Comparison of ENCODE assay signal across 1 cellular context in genomic region chr12:24280085-24280842, GRCh38.
TF ChIP-seq lines count a peak whose summit lies in the region.

No MANE protein-coding gene starts in this region.

TF ChIP-seq in HepG2, 621 proteins besides CTCF, POLR2A, EP300 and RAD21 (continued from another document):
- TF ChIP-seq ZBTB4 (CRISPR knock-in tag; IDR thresholded peaks at IDR 0.05; ENCODE audit: borderline replicate concordance) (no peak), PHF21A (CRISPR knock-in tag; IDR thresholded peaks at IDR 0.05) (no peak), ZNF17 (CRISPR knock-in tag; IDR thresholded peaks at IDR 0.05) (no peak)
